ENCODE assay signal across 8 cellular contexts in the genomic region with DNA sequence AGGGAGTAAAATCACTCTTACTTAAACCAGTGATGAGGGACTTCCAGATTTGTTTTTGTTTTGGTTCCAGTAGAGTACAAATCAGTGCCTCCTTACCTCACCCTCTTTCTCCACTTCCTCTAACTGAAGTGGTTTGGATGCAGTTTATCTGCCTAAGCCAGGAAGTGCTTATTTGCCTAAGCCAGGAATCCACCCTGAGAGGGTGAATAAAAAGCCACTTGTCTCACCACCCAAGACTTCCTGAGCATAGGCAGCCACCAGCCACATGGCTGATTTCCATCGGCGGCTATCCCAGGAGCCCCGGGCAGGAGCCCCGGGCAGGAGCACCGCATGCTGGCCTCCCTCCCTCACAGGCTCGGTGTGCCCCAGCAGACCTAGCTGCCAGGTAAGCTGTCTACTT. TPM values are rescaled to one million over a fixed set of nuclear protein-coding genes. Genes with fewer than 3 reads are reported as not detected.
DNase-seq lines count a peak whose midpoint lies in the region; ATAC-seq and TF ChIP-seq lines count a peak whose summit lies in the region.

No MANE protein-coding gene starts in this region.

- no peak overlapping the region for H3K27ac Mint-ChIP-seq in activated CD4-positive, alpha-beta T cell treated with anti-CD3 and anti-CD28 coated beads, Interleukin-2, amount 10 ng/mL, durations not matched to agents 7 days and 5 days
- peak overlapping the region; percentile 4 for H3K27ac Mint-ChIP-seq in stimulated activated memory B cell treated with anti-CD40 and anti-IgM and Interleukin-4, amounts not matched to agents 10 μg/mL and 1 μg/mL and 100 μg/mL, for 72 hours

- peaks cover 6% of the 10 kb centered on the region for H3K27me3 Mint-ChIP-seq in activated CD4-positive, alpha-beta T cell treated with anti-CD3 and anti-CD28 coated beads, Interleukin-2, amount 10 ng/mL, durations not matched to agents 7 days and 5 days
- no peaks in the 10 kb centered on the region for H3K27me3 Mint-ChIP-seq in stimulated activated memory B cell treated with anti-CD40 and anti-IgM and Interleukin-4, amounts not matched to agents 10 μg/mL and 1 μg/mL and 100 μg/mL, for 72 hours

- peaks cover 41% of the 10 kb centered on the region for H3K4me1 Mint-ChIP-seq in activated CD4-positive, alpha-beta T cell treated with anti-CD3 and anti-CD28 coated beads, Interleukin-2, amount 10 ng/mL, durations not matched to agents 7 days and 5 days
- peaks cover 32% of the 10 kb centered on the region for H3K4me1 Mint-ChIP-seq in stimulated activated memory B cell treated with anti-CD40 and anti-IgM and Interleukin-4, amounts not matched to agents 10 μg/mL and 1 μg/mL and 100 μg/mL, for 72 hours

- CTCF ChIA-PET in activated CD4-positive, alpha-beta T cell treated with anti-CD3 and anti-CD28 coated beads, Interleukin-2, amount 10 ng/mL, durations not matched to agents 7 days and 5 days (lab: Charles Lee), result no interaction called here

- POLR2A ChIA-PET in activated CD4-positive, alpha-beta T cell treated with anti-CD3 and anti-CD28 coated beads, Interleukin-2, amount 10 ng/mL, durations not matched to agents 7 days and 5 days (lab: Charles Lee), result no interaction called here

- H3K9me3 Mint-ChIP-seq in activated CD4-positive, alpha-beta T cell treated with anti-CD3 and anti-CD28 coated beads, Interleukin-2, amount 10 ng/mL, durations not matched to agents 7 days and 5 days, result no peaks in the 10 kb centered on the region
- no peaks in the 10 kb centered on the region for H3K9me3 Mint-ChIP-seq in stimulated activated memory B cell treated with anti-CD40 and anti-IgM and Interleukin-4, amounts not matched to agents 10 μg/mL and 1 μg/mL and 100 μg/mL, for 72 hours

- DNase-seq in activated CD4-positive, alpha-beta T cell treated with anti-CD3 and anti-CD28 coated beads, Interleukin-2, amount 10 ng/mL, durations not matched to agents 7 days and 5 days, result peak; percentile 36
- no peak for DNase-seq in activated CD4-positive, alpha-beta T cell treated with anti-CD3 and anti-CD28 coated beads for 48 hours
- DNase-seq in NCI-H2029 treated with DMSO at 0.1 percent for 48 hours (lab: John Stamatoyannopoulos, UW) (peak; percentile 38), choroid plexus epithelial cell (ENCODE audit: low read depth) (peak; percentile 74), midbrain (lab: John Stamatoyannopoulos, UW) (no peak), DMS 273 (lab: John Stamatoyannopoulos, UW; ENCODE audit: unreplicated experiment) (no peak)
- DNase-seq in stimulated activated CD4-positive, alpha-beta T cell treated with anti-CD3 and anti-CD28 coated beads, Interleukin-2, amount 100 ng/mL, for 48 hours, result no peak

- no peaks in the 10 kb centered on the region for H3K36me3 Mint-ChIP-seq in activated CD4-positive, alpha-beta T cell treated with anti-CD3 and anti-CD28 coated beads, Interleukin-2, amount 10 ng/mL, durations not matched to agents 7 days and 5 days (ENCODE audit: low read depth)
- H3K36me3 Mint-ChIP-seq in stimulated activated memory B cell treated with anti-CD40 and anti-IgM and Interleukin-4, amounts not matched to agents 10 μg/mL and 1 μg/mL and 100 μg/mL, for 72 hours, result no peaks in the 10 kb centered on the region

- H3K4me3 Mint-ChIP-seq in activated CD4-positive, alpha-beta T cell treated with anti-CD3 and anti-CD28 coated beads, Interleukin-2, amount 10 ng/mL, durations not matched to agents 7 days and 5 days, result no peak overlapping the region
- H3K4me3 Mint-ChIP-seq in stimulated activated memory B cell treated with anti-CD40 and anti-IgM and Interleukin-4, amounts not matched to agents 10 μg/mL and 1 μg/mL and 100 μg/mL, for 72 hours, result no peak overlapping the region

- no peak overlapping the region for H3K4me3 ChIP-seq in choroid plexus epithelial cell (ENCODE audit: low read depth, low read length)

- peak; percentile 90 for ATAC-seq in stimulated activated memory B cell treated with anti-CD40 and anti-IgM and Interleukin-4, amounts not matched to agents 10 μg/mL and 1 μg/mL and 100 μg/mL, for 72 hours

- TF ChIP-seq CTCF in choroid plexus epithelial cell (conservative IDR thresholded peaks at IDR 0.05; ENCODE audit: low read depth, low read length), result no peak

RNA-seq across cellular contexts. Expression of a gene that starts 12.0 kb away (rescaled TPM):
- 1 to 10 TPM; 6.5 to 7.4 TPM for total RNA-seq in activated CD4-positive, alpha-beta T cell treated with anti-CD3 and anti-CD28 coated beads, Interleukin-2, amount 10 ng/mL, durations not matched to agents 7 days and 5 days

RNA-seq across cellular contexts. Expression of a gene that starts 45.7 kb away (rescaled TPM):
- total RNA-seq in activated CD4-positive, alpha-beta T cell treated with anti-CD3 and anti-CD28 coated beads, Interleukin-2, amount 10 ng/mL, durations not matched to agents 7 days and 5 days, result not detected

Comparison
In these comparisons a context has a peak if more than half of its experiments do, and no peak if none do; other contexts are left out.
1. DNase-seq: peak in activated CD4-positive, alpha-beta T cell treated with anti-CD3 and anti-CD28 coated beads, Interleukin-2, amount 10 ng/mL, durations not matched to agents 7 days and 5 days (single experiment), NCI-H2029 treated with DMSO at 0.1 percent for 48 hours (single experiment) and choroid plexus epithelial cell (single experiment); none in activated CD4-positive, alpha-beta T cell treated with anti-CD3 and anti-CD28 coated beads for 48 hours (single experiment), midbrain (single experiment), stimulated activated CD4-positive, alpha-beta T cell treated with anti-CD3 and anti-CD28 coated beads, Interleukin-2, amount 100 ng/mL, for 48 hours (0 of 2) and DMS 273 (single experiment).